Comparison of ENCODE assay signal across 13 cellular contexts in genomic region chr12:62256408-62257079, GRCh38. TPM values are rescaled to one million over a fixed set of nuclear protein-coding genes. Genes with fewer than 3 reads are reported as not detected.
DNase-seq lines count a peak whose midpoint lies in the region; ATAC-seq, FAIRE-seq and TF ChIP-seq lines count a peak whose summit lies in the region.
"Had no signal": no experiment of that assay in that cellular context is flagged by ENCODE, and none has a peak within 500 bp of the region (broad histone marks: within the 10 kb centered on the region; RNA-seq: fewer than 3 reads in every experiment).

No MANE protein-coding gene starts in this region.

- no peaks in the 10 kb centered on the region for H3K9me3 Mint-ChIP-seq in CD4-positive, alpha-beta T cell

- CTCF ChIA-PET in CD4-positive, alpha-beta T cell (lab: Charles Lee) = no interaction called here

- no peaks in the 10 kb centered on the region for H3K27me3 Mint-ChIP-seq in CD4-positive, alpha-beta T cell

- H3K9me3 ChIP-seq in CD4-positive, alpha-beta T cell (ENCODE audit: control insufficient read depth, low read length) = no peaks in the 10 kb centered on the region
- H3K9me3 ChIP-seq in adrenal gland (replicated peaks in 1 of 3) = no peaks in the 10 kb centered on the region
- H3K9me3 ChIP-seq: left lung had no signal

- no peak for FAIRE-seq in GM19239 (lab: Jason Lieb, UNC)
- FAIRE-seq: endometrium had no signal

- peak overlapping the region in 1 of 4 donors; percentile 1 for H3K4me3 ChIP-seq in adrenal gland
- H3K4me3 ChIP-seq: left lung had no signal

- peak overlapping the region; percentile 64 for H3K4me3 Mint-ChIP-seq in CD4-positive, alpha-beta T cell

- no peak for ATAC-seq in CD4-positive, alpha-beta T cell (ENCODE audit: poor library complexity)
- ATAC-seq in GM21825 (IDR thresholded peaks at IDR 0.05; ENCODE audit: unreplicated experiment) (no peak), HG02763 (IDR thresholded peaks at IDR 0.05; ENCODE audit: unreplicated experiment) (no peak)
- ATAC-seq: left lung had no signal

- H3K36me3 Mint-ChIP-seq in CD4-positive, alpha-beta T cell (ENCODE audit: low read depth) = peaks cover 27% of the 10 kb centered on the region

- TF ChIP-seq CTCF in CD4-positive, alpha-beta T cell (IDR thresholded peaks at IDR 0.05) = no peak
- TF ChIP-seq CTCF in adrenal gland (IDR thresholded peaks at IDR 0.05) = no peak

- intact Hi-C loops in CD4-positive, alpha-beta T cell (cut with DNase I, micrococcal nuclease) = loop anchor here in 1 of 2 experiments (5.0 kb wide), 2 partner anchors 341 to 1521 kb away; partner anchors contain the start of gene RXYLT1
- intact Hi-C loops in adrenal gland (cut with DNase I) = no loop called here

- H3K36me3 ChIP-seq in adrenal gland (replicated peaks in 1 of 2) = no peaks in the 10 kb centered on the region
- H3K36me3 ChIP-seq: left lung had no signal

- peak overlapping the region; percentile 98 for H3K27ac Mint-ChIP-seq in CD4-positive, alpha-beta T cell

- POLR2A ChIA-PET in CD4-positive, alpha-beta T cell (lab: Charles Lee) = interaction anchor here (0.9 to 1.4 kb wide), 4 partner anchors 8 to 211 kb away, joined by 3 to 5 read pairs (median 3); partner anchors contain the start of gene MON2

- H3K27ac ChIP-seq in CD4-positive, alpha-beta T cell (ENCODE audit: low read depth, low read length) = no peak overlapping the region
- H3K27ac ChIP-seq in adrenal gland = peak overlapping the region in 3 of 5 donors; percentile 0 to 66 (median 52)
- H3K27ac ChIP-seq: VCaP had no signal

- DNase-seq in CD4-positive, alpha-beta T cell = no peak
- DNase-seq in RKO (ENCODE audit: low spot score) = peak; percentile 20
- peak; percentile 39 to 65 (median 50) for DNase-seq in adrenal gland
- peak; percentile 22 to 50 (median 44) for DNase-seq in stimulated activated CD4-positive, alpha-beta T cell treated with anti-CD3 and anti-CD28 coated beads, Interleukin-12 subunit alpha, Interleukin-12 subunit beta, amount 100 ng/mL, for 48 hours (ENCODE audit: low read depth in 2 of 3, low spot score in 1 of 3)
- DNase-seq in HPDE6-E6E7 (ENCODE audit: extremely low spot score) = no peak
- DNase-seq in GM19239 (ENCODE audit: insufficient read length, low spot score) = no peak
- DNase-seq: DMS79, left lung, NCI-H446 had no signal

- 31 to 36% (median 35%) methylated on average over 8 of the region's 8 CpGs for WGBS in adrenal gland, 4 donors

- no peaks in the 10 kb centered on the region for H3K27me3 ChIP-seq in CD4-positive, alpha-beta T cell (ENCODE audit: control insufficient read depth, insufficient read depth, low read length)
- H3K27me3 ChIP-seq in adrenal gland = no peaks in the 10 kb centered on the region
- H3K27me3 ChIP-seq: left lung had no signal

- peaks cover 65% of the 10 kb centered on the region for H3K4me1 Mint-ChIP-seq in CD4-positive, alpha-beta T cell (ENCODE audit: low read depth)

- TF ChIP-seq POLR2A in adrenal gland (IDR thresholded peaks at IDR 0.05) = no peak

- peaks cover 11 to 23% of the 10 kb centered on the region in 2 donors for H3K4me1 ChIP-seq in adrenal gland (replicated peaks in 1 of 2)

RNA-seq across cellular contexts. Expression of gene USP15, which starts 3.7 kb away (rescaled TPM):
- total RNA-seq in CD4-positive, alpha-beta T cell = 100 to 1,000 TPM; 212 to 218 TPM
- 100 to 1,000 TPM in 1 of 8 donors, 10 to 100 TPM in 7; 25.9 to 148 (median 56.0) TPM for total RNA-seq in adrenal gland
- 100 to 1,000 TPM in 1 of 3 donors, 10 to 100 TPM in 2; 56.0 to 122 (median 93.2) TPM for polyA plus RNA-seq in adrenal gland

Comparison
In these comparisons a context has a peak if more than half of its experiments do, and no peak if none do; other contexts are left out.
1. DNase-seq: peak in RKO (single experiment), adrenal gland (7 of 7) and stimulated activated CD4-positive, alpha-beta T cell treated with anti-CD3 and anti-CD28 coated beads, Interleukin-12 subunit alpha, Interleukin-12 subunit beta, amount 100 ng/mL, for 48 hours (3 of 3); none in CD4-positive, alpha-beta T cell (0 of 10), HPDE6-E6E7 (single experiment) and GM19239 (single experiment).